Comparison of ENCODE assay signal across 14 cellular contexts in genomic region chr7:113891828-113892227, GRCh38. TPM values are rescaled to one million over a fixed set of nuclear protein-coding genes. Genes with fewer than 3 reads are reported as not detected.
DNase-seq lines count a peak whose midpoint lies in the region; TF ChIP-seq lines count a peak whose summit lies in the region.
"Had no signal": no experiment of that assay in that cellular context is flagged by ENCODE, and none has a peak within 500 bp of the region (broad histone marks: within the 10 kb centered on the region; RNA-seq: fewer than 3 reads in every experiment).

No MANE protein-coding gene starts in this region.

- H3K9me3 ChIP-seq in SJSA1 (replicated peaks) (no peaks in the 10 kb centered on the region), fibroblast of lung (ENCODE audit: control insufficient read depth, insufficient read depth, low read depth, low read length) (no peaks in the 10 kb centered on the region)

- no peaks in the 10 kb centered on the region for H4K20me1 ChIP-seq in fibroblast of lung (ENCODE audit: control insufficient read depth, extremely low read depth, insufficient read depth, low read length)

- H3K4me1 ChIP-seq in SJSA1 (replicated peaks), result peaks cover 34% of the 10 kb centered on the region
- no peaks in the 10 kb centered on the region for H3K4me1 ChIP-seq in fibroblast of lung (ENCODE audit: control insufficient read depth, extremely low read depth, insufficient read depth, low read length)

- no peak overlapping the region for H3K9ac ChIP-seq in fibroblast of lung (ENCODE audit: insufficient read depth, low read length)

- H3K27me3 ChIP-seq in SJSA1 (replicated peaks), result no peaks in the 10 kb centered on the region
- H3K27me3 ChIP-seq in fibroblast of lung (ENCODE audit: control insufficient read depth, insufficient read depth, low read length), result no peaks in the 10 kb centered on the region

- no peak overlapping the region for H2AFZ ChIP-seq in fibroblast of lung (ENCODE audit: low read length)

- TF ChIP-seq CTCF in fibroblast of lung (conservative IDR thresholded peaks at IDR 0.05 in 1 of 2, IDR thresholded peaks at IDR 0.05 in 1 of 2; ENCODE audit: low read depth in 1 of 2, low read length in 2 of 2) (no peak), retinal pigment epithelial cell (conservative IDR thresholded peaks at IDR 0.05; ENCODE audit: low read depth, low read length) (no peak)

- H3K27ac ChIP-seq in SJSA1 (peak overlapping the region; percentile 51), fibroblast of lung (ENCODE audit: insufficient read depth, low read length) (no peak overlapping the region)

- DNase-seq in HCEC 1CT (peak; percentile 86), SJSA1 (ENCODE audit: low read depth in 1 of 2, low spot score in 2 of 2) (peak in 1 of 2 experiments; percentile 62), fibroblast of lung (ENCODE audit: low read depth in 2 of 2) (peak; percentile 67 to 90), retinal pigment epithelial cell (ENCODE audit: low read depth) (peak; percentile 79), NCI-H2107 (lab: John Stamatoyannopoulos, UW) (no peak), iPS-NIHi11 (ENCODE audit: low spot score) (no peak)
- no peak for DNase-seq in stimulated activated naive CD4-positive, alpha-beta T cell treated with Interleukin-2 at 50 U/mL for 16 hours (lab: John Stamatoyannopoulos, UW)
- DNase-seq: activated CD4-positive, CD25-positive, alpha-beta regulatory T cell; activated naive CD4-positive, alpha-beta T cell treated with anti-CD3 and anti-CD28 coated beads, Interleukin-2, amount 10 ng/mL, durations not matched to agents 7 days and 5 days; CD4-positive, alpha-beta memory T cell; cortex of kidney; GOT3; left cardiac atrium had no signal

- H3K36me3 ChIP-seq in SJSA1, result no peaks in the 10 kb centered on the region
- H3K36me3 ChIP-seq in fibroblast of lung (ENCODE audit: control insufficient read depth, insufficient read depth, low read length), result no peaks in the 10 kb centered on the region

- no peak overlapping the region for H3K4me2 ChIP-seq in fibroblast of lung (ENCODE audit: extremely low read depth, insufficient read depth, low read length)

- H3K4me3 ChIP-seq in SJSA1, result no peak overlapping the region
- no peak overlapping the region for H3K4me3 ChIP-seq in fibroblast of lung (replicated peaks in 1 of 4; ENCODE audit: control extremely low read depth in 1 of 4, insufficient read depth in 1 of 4, low read depth in 3 of 4, low read length in 4 of 4)
- H3K4me3 ChIP-seq in retinal pigment epithelial cell (ENCODE audit: low read length), result no peak overlapping the region

- no peaks in the 10 kb centered on the region for H3K79me2 ChIP-seq in fibroblast of lung (ENCODE audit: control insufficient read depth, insufficient read depth, low read length)

RNA-seq across cellular contexts. Expression of gene PPP1R3A, which starts 27.0 kb away (rescaled TPM):
- not detected in 2 replicates for total RNA-seq in SJSA1 (2014; rRNA removed; shearing (Covaris generic))
- total RNA-seq in fibroblast of lung, result not detected in 2 replicates
- not detected in 2 replicates for polyA plus RNA-seq in fibroblast of lung
- not detected in 2 replicates for polyA plus RNA-seq in fibroblast of lung (2012)
- polyA minus RNA-seq in fibroblast of lung (ENCODE audit: low replicate concordance), result not detected in 2 replicates
- total RNA-seq: CD4-positive, alpha-beta memory T cell; natural killer cell treated with Interleukin-12 subunit alpha and Interleukin-12 subunit beta and Interleukin-15 and Interleukin-18, amount 100 ng/mL, for 72 hours had no signal
- polyA plus RNA-seq: CD4-positive, alpha-beta memory T cell had no signal

Comparison
In these comparisons a context has a peak if more than half of its experiments do, and no peak if none do; other contexts are left out.
1. DNase-seq: peak in HCEC 1CT (single experiment), fibroblast of lung (2 of 2) and retinal pigment epithelial cell (single experiment); none in stimulated activated naive CD4-positive, alpha-beta T cell treated with Interleukin-2 at 50 U/mL for 16 hours (single experiment), NCI-H2107 (single experiment) and iPS-NIHi11 (single experiment).